ENCODE assay signal across 8 cellular contexts in genomic region chr17:76791053-76791980, GRCh38. TPM values are rescaled to one million over a fixed set of nuclear protein-coding genes. Genes with fewer than 3 reads are reported as not detected.
DNase-seq lines count a peak whose midpoint lies in the region; ATAC-seq and TF ChIP-seq lines count a peak whose summit lies in the region.

No MANE protein-coding gene starts in this region.

- H3K4me1 Mint-ChIP-seq in chondrocyte (ENCODE audit: low read depth), result peaks cover 16% of the 10 kb centered on the region

- H3K79me2 ChIP-seq in osteoblast (ENCODE audit: insufficient read depth, low read length), result no peaks in the 10 kb centered on the region

- no peaks in the 10 kb centered on the region for H3K9me3 Mint-ChIP-seq in chondrocyte (ENCODE audit: low read depth)

- H3K9me3 ChIP-seq in BLaER1, result peaks cover 6% of the 10 kb centered on the region; the same call in 1 of the 2 replicates
- H3K9me3 ChIP-seq in osteoblast (ENCODE audit: low read depth, low read length), result no peaks in the 10 kb centered on the region

- ATAC-seq in HG02973 (IDR thresholded peaks at IDR 0.05; ENCODE audit: unreplicated experiment), result no peak

- peak overlapping the region; percentile 42 for H3K4me3 Mint-ChIP-seq in chondrocyte (ENCODE audit: unreplicated experiment)

- H3K4me1 ChIP-seq in BLaER1, result peaks cover 51% of the 10 kb centered on the region
- peaks cover 10% of the 10 kb centered on the region for H3K4me1 ChIP-seq in osteoblast (ENCODE audit: insufficient read depth, low read length)

- H3K27me3 Mint-ChIP-seq in chondrocyte (ENCODE audit: low read depth), result no peaks in the 10 kb centered on the region

- no peak overlapping the region; the same call in 1 of the 2 replicates for H3K9ac ChIP-seq in BLaER1

- peak overlapping the region; percentile 56 for H2AFZ ChIP-seq in osteoblast (ENCODE audit: low read length)

- H3K4me3 ChIP-seq in BLaER1, result no peak overlapping the region
- H3K4me3 ChIP-seq in osteoblast (ENCODE audit: insufficient read depth, low read length), result peak overlapping the region; percentile 58

- peak; percentile 28 for DNase-seq in HS-5 (ENCODE audit: low read depth)
- peak; percentile 33 for DNase-seq in UCSD-AML1 (lab: John Stamatoyannopoulos, UW; ENCODE audit: unreplicated experiment)
- no peak for DNase-seq in chondrocyte (ENCODE audit: low spot score)
- DNase-seq in osteoblast (ENCODE audit: insufficient read length, low spot score, missing footprints), result peak; percentile 85
- no peak for DNase-seq in NCI-H524 (lab: John Stamatoyannopoulos, UW)
- DNase-seq in occipital lobe (lab: John Stamatoyannopoulos, UW), result no peak

- H3K36me3 Mint-ChIP-seq in chondrocyte (ENCODE audit: low read depth), result peaks cover 2% of the 10 kb centered on the region

- TF ChIP-seq CTCF in chondrocyte (IDR thresholded peaks at IDR 0.05), result no peak
- no peak for TF ChIP-seq CTCF in osteoblast (IDR thresholded peaks at IDR 0.05; ENCODE audit: extremely low read depth, low read depth, low read length)

- H3K27ac ChIP-seq in BLaER1 (peak overlapping the region; percentile 35; the same call in 1 of the 2 replicates), osteoblast (ENCODE audit: low read depth, low read length) (peak overlapping the region; percentile 12)

- no peaks in the 10 kb centered on the region for H4K20me1 ChIP-seq in BLaER1
- no peaks in the 10 kb centered on the region for H4K20me1 ChIP-seq in osteoblast (ENCODE audit: insufficient read depth, low read length)

- H3K4me2 ChIP-seq in BLaER1 (peak overlapping the region; percentile 75), osteoblast (ENCODE audit: insufficient read depth, low read length) (peak overlapping the region; percentile 79)

- H3K36me3 ChIP-seq in BLaER1 (no peaks in the 10 kb centered on the region), osteoblast (ENCODE audit: insufficient read depth, low read length) (no peaks in the 10 kb centered on the region)

- no peaks in the 10 kb centered on the region for H3K27me3 ChIP-seq in BLaER1
- no peaks in the 10 kb centered on the region for H3K27me3 ChIP-seq in osteoblast (ENCODE audit: insufficient read depth, low read length)

- H3K27ac Mint-ChIP-seq in chondrocyte (ENCODE audit: unreplicated experiment), result peak overlapping the region; percentile 85

RNA-seq across cellular contexts. Expression of gene MFSD11, which starts 53.4 kb away (rescaled TPM):
- total RNA-seq in chondrocyte (30.3 to 33.6 TPM (median 31.1 TPM) in 3 replicates), osteoblast (42.0 and 45.4 TPM in 2 replicates), occipital lobe (61.3 TPM)

RNA-seq across cellular contexts. Expression of gene SRSF2, which starts 54.2 kb away (rescaled TPM):
- total RNA-seq in chondrocyte (94.4 to 183 TPM (median 95.2 TPM) in 3 replicates), osteoblast (88.7 and 102 TPM in 2 replicates), occipital lobe (87.7 TPM)

Comparison
In these comparisons a context has a peak if more than half of its experiments do, and no peak if none do; other contexts are left out.
1. DNase-seq: peak in HS-5 (single experiment), UCSD-AML1 (single experiment) and osteoblast (single experiment); none in chondrocyte (single experiment), NCI-H524 (0 of 2) and occipital lobe (single experiment).